1 cellular context compared by ENCODE assay signal in the genomic region with DNA sequence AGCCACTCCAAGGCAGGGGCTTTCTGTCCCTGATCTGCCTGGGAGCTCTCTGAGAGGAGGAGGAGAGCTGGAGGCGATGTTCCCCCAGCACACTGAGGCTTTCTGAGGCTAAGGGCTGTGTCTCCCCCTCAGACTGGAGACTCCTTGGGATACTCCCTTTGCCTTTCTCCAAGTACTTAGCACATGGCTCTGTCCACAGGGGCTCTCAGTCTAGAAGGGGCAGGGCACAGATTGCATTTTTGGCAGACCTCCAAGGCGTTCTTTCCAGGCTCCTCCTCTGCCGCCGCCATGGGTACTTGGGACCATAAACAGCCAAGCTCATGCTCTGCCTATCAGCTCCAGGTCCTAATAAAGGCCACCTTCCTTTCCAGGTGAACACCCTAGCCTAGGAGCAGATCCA.
TF ChIP-seq lines count a peak whose summit lies in the region.

No MANE protein-coding gene starts in this region.

TF ChIP-seq in HEK293, 187 proteins besides CTCF, POLR2A, EP300 and RAD21 (continued from another document):
- TF ChIP-seq, protein P1, sequence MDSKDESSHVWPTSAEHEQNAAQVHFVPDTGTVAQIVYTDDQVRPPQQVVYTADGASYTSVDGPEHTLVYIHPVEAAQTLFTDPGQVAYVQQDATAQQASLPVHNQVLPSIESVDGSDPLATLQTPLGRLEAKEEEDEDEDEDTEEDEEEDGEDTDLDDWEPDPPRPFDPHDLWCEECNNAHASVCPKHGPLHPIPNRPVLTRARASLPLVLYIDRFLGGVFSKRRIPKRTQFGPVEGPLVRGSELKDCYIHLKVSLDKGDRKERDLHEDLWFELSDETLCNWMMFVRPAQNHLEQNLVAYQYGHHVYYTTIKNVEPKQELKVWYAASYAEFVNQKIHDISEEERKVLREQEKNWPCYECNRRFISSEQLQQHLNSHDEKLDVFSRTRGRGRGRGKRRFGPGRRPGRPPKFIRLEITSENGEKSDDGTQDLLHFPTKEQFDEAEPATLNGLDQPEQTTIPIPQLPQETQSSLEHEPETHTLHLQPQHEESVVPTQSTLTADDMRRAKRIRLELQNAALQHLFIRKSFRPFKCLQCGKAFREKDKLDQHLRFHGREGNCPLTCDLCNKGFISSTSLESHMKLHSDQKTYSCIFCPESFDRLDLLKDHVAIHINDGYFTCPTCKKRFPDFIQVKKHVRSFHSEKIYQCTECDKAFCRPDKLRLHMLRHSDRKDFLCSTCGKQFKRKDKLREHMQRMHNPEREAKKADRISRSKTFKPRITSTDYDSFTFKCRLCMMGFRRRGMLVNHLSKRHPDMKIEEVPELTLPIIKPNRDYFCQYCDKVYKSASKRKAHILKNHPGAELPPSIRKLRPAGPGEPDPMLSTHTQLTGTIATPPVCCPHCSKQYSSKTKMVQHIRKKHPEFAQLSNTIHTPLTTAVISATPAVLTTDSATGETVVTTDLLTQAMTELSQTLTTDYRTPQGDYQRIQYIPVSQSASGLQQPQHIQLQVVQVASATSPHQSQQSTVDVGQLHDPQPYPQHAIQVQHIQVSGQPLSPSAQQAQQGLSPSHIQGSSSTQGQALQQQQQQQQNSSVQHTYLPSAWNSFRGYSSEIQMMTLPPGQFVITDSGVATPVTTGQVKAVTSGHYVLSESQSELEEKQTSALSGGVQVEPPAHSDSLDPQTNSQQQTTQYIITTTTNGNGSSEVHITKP (tag by site-specific recombination; IDR thresholded peaks at IDR 0.05): peak; percentile 88
- TF ChIP-seq ZNF837 (tag by site-specific recombination; IDR thresholded peaks at IDR 0.05): no peak
- TF ChIP-seq, protein P2, sequence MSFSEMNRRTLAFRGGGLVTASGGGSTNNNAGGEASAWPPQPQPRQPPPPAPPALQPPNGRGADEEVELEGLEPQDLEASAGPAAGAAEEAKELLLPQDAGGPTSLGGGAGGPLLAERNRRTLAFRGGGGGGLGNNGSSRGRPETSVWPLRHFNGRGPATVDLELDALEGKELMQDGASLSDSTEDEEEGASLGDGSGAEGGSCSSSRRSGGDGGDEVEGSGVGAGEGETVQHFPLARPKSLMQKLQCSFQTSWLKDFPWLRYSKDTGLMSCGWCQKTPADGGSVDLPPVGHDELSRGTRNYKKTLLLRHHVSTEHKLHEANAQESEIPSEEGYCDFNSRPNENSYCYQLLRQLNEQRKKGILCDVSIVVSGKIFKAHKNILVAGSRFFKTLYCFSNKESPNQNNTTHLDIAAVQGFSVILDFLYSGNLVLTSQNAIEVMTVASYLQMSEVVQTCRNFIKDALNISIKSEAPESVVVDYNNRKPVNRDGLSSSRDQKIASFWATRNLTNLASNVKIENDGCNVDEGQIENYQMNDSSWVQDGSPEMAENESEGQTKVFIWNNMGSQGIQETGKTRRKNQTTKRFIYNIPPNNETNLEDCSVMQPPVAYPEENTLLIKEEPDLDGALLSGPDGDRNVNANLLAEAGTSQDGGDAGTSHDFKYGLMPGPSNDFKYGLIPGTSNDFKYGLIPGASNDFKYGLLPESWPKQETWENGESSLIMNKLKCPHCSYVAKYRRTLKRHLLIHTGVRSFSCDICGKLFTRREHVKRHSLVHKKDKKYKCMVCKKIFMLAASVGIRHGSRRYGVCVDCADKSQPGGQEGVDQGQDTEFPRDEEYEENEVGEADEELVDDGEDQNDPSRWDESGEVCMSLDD (tag by site-specific recombination; IDR thresholded peaks at IDR 0.05): 0 out of 2 replicates have a peak, but pooled peaks have one; percentile 11
- TF ChIP-seq YY2 (tag by site-specific recombination; IDR thresholded peaks at IDR 0.05): 0 out of 2 replicates have a peak, but pooled peaks have one; percentile 19
- TF ChIP-seq SP2 (tag by site-specific recombination; IDR thresholded peaks at IDR 0.05): no peak
- TF ChIP-seq ZNF416 (tag by site-specific recombination; IDR thresholded peaks at IDR 0.05): no peak
- peak; percentile 65 for TF ChIP-seq WT1 (tag by site-specific recombination; IDR thresholded peaks at IDR 0.05)
- TF ChIP-seq ZXDB (tag by site-specific recombination; IDR thresholded peaks at IDR 0.05): peak; percentile 66
- TF ChIP-seq, protein P3, sequence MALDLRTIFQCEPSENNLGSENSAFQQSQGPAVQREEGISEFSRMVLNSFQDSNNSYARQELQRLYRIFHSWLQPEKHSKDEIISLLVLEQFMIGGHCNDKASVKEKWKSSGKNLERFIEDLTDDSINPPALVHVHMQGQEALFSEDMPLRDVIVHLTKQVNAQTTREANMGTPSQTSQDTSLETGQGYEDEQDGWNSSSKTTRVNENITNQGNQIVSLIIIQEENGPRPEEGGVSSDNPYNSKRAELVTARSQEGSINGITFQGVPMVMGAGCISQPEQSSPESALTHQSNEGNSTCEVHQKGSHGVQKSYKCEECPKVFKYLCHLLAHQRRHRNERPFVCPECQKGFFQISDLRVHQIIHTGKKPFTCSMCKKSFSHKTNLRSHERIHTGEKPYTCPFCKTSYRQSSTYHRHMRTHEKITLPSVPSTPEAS (tag by site-specific recombination; IDR thresholded peaks at IDR 0.05): no peak
- TF ChIP-seq ZNF707 (tag by site-specific recombination; IDR thresholded peaks at IDR 0.05): no peak
- TF ChIP-seq ZBTB48 (tag by site-specific recombination; IDR thresholded peaks at IDR 0.05): peak; percentile 34; the same call in 1 of the 2 replicates
- no peak for TF ChIP-seq RBAK (tag by site-specific recombination; IDR thresholded peaks at IDR 0.05)
- no peak for TF ChIP-seq ZNF184 (tag by site-specific recombination; IDR thresholded peaks at IDR 0.05)
- peak; percentile 20; the same call in 1 of the 2 replicates for TF ChIP-seq KLF1 (tag by site-specific recombination; IDR thresholded peaks at IDR 0.05)
- TF ChIP-seq SP7 (tag by site-specific recombination; IDR thresholded peaks at IDR 0.05): no peak
- TF ChIP-seq, protein P4, sequence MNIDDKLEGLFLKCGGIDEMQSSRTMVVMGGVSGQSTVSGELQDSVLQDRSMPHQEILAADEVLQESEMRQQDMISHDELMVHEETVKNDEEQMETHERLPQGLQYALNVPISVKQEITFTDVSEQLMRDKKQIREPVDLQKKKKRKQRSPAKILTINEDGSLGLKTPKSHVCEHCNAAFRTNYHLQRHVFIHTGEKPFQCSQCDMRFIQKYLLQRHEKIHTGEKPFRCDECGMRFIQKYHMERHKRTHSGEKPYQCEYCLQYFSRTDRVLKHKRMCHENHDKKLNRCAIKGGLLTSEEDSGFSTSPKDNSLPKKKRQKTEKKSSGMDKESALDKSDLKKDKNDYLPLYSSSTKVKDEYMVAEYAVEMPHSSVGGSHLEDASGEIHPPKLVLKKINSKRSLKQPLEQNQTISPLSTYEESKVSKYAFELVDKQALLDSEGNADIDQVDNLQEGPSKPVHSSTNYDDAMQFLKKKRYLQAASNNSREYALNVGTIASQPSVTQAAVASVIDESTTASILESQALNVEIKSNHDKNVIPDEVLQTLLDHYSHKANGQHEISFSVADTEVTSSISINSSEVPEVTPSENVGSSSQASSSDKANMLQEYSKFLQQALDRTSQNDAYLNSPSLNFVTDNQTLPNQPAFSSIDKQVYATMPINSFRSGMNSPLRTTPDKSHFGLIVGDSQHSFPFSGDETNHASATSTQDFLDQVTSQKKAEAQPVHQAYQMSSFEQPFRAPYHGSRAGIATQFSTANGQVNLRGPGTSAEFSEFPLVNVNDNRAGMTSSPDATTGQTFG (tag by site-specific recombination; IDR thresholded peaks at IDR 0.05; ENCODE audit: borderline replicate concordance): no peak
- TF ChIP-seq ZNF335 (tag by site-specific recombination; conservative IDR thresholded peaks at IDR 0.05): peak; percentile 25; the same call in 1 of the 2 replicates
- no peak for TF ChIP-seq ZNF548 (tag by site-specific recombination; IDR thresholded peaks at IDR 0.05)
- no peak for TF ChIP-seq ZNF701 (tag by site-specific recombination; IDR thresholded peaks at IDR 0.05)
- TF ChIP-seq SCRT1 (tag by site-specific recombination; IDR thresholded peaks at IDR 0.05; ENCODE audit: borderline replicate concordance): no peak
- TF ChIP-seq, protein P5, sequence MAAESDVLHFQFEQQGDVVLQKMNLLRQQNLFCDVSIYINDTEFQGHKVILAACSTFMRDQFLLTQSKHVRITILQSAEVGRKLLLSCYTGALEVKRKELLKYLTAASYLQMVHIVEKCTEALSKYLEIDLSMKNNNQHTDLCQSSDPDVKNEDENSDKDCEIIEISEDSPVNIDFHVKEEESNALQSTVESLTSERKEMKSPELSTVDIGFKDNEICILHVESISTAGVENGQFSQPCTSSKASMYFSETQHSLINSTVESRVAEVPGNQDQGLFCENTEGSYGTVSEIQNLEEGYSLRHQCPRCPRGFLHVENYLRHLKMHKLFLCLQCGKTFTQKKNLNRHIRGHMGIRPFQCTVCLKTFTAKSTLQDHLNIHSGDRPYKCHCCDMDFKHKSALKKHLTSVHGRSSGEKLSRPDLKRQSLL (tag by site-specific recombination; IDR thresholded peaks at IDR 0.05): peak; percentile 30; the same call in 1 of the 2 replicates
- no peak for TF ChIP-seq ZNF624 (tag by site-specific recombination; IDR thresholded peaks at IDR 0.05)
